In the genomic region with DNA sequence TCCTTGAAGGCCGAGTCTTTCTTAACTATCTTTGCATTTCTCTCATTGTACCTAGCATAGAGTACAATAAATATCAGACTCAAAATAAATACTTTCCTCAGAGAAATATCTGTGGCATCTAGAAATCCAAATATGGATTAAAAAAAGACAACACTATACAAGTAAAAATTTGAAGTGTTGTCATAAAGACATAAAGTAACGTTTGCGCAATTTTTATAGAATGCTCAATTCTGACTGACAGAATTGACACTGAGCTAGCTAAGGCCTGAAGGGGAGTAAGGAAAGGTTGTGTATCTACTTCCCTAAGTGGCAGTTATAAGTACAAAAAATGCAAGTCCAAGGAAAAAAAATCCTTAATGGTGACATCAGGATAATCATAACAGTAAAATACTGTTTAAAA, we compare ENCODE assay signal across 8 cellular contexts. TPM values are rescaled to one million over a fixed set of nuclear protein-coding genes. Genes with fewer than 3 reads are reported as not detected.
DNase-seq lines count a peak whose midpoint lies in the region; ATAC-seq, FAIRE-seq and TF ChIP-seq lines count a peak whose summit lies in the region.

No MANE protein-coding gene starts in this region.

- peak overlapping the region; percentile 92 for H3K4me3 Mint-ChIP-seq in activated CD8-positive, alpha-beta memory T cell treated with anti-CD3 and anti-CD28 coated beads, Interleukin-2, amount 10 ng/mL, durations not matched to agents 7 days and 5 days
- H3K4me3 Mint-ChIP-seq in activated T-helper 2 cell treated with anti-CD3 and anti-CD28 coated beads, Interferon-gamma antibody, Interleukin-2, Interleukin-4, amounts not matched to agents 10 μg/mL and 5 μg/mL and 100 μg/mL, durations not matched to agents 14 hours and 24 hours and 36 hours (ENCODE audit: low read depth), result peak overlapping the region; percentile 92

- H3K4me1 Mint-ChIP-seq in activated CD8-positive, alpha-beta memory T cell treated with anti-CD3 and anti-CD28 coated beads, Interleukin-2, amount 10 ng/mL, durations not matched to agents 7 days and 5 days, result peaks cover 45% of the 10 kb centered on the region
- peaks cover 29% of the 10 kb centered on the region for H3K4me1 Mint-ChIP-seq in activated T-helper 2 cell treated with anti-CD3 and anti-CD28 coated beads, Interferon-gamma antibody, Interleukin-2, Interleukin-4, amounts not matched to agents 10 μg/mL and 5 μg/mL and 100 μg/mL, durations not matched to agents 14 hours and 24 hours and 36 hours (ENCODE audit: low read depth)

- peak overlapping the region in 1 of 2 donors; percentile 97 for H3K27ac ChIP-seq in kidney (ENCODE audit: low read depth in 2 of 2, low read length in 2 of 2)
- peak overlapping the region in 1 of 3 donors; percentile 87 for H3K27ac ChIP-seq in thyroid gland
- no peak overlapping the region for H3K27ac ChIP-seq in small intestine (ENCODE audit: low read depth in 1 of 2, low read length in 1 of 2)

- FAIRE-seq in kidney (lab: Jason Lieb, UNC) (no peak), small intestine (lab: Jason Lieb, UNC) (no peak), frontal cortex (lab: Jason Lieb, UNC) (no peak)

- H3K36me3 ChIP-seq in kidney (ENCODE audit: control insufficient read depth in 1 of 2, insufficient read depth in 2 of 2, low read length in 2 of 2) (peaks cover 0 to 2% of the 10 kb centered on the region in 2 donors), thyroid gland (peaks cover under 1 to 5% of the 10 kb centered on the region in 2 donors), small intestine (ENCODE audit: control insufficient read depth in 2 of 2, insufficient read depth in 2 of 2, low read length in 2 of 2) (no peaks in the 10 kb centered on the region)

- peaks cover 22% of the 10 kb centered on the region for H3K36me3 Mint-ChIP-seq in activated CD8-positive, alpha-beta memory T cell treated with anti-CD3 and anti-CD28 coated beads, Interleukin-2, amount 10 ng/mL, durations not matched to agents 7 days and 5 days
- peaks cover 33% of the 10 kb centered on the region for H3K36me3 Mint-ChIP-seq in activated T-helper 2 cell treated with anti-CD3 and anti-CD28 coated beads, Interferon-gamma antibody, Interleukin-2, Interleukin-4, amounts not matched to agents 10 μg/mL and 5 μg/mL and 100 μg/mL, durations not matched to agents 14 hours and 24 hours and 36 hours (ENCODE audit: low read depth)

- peak overlapping the region; percentile 92 to 96 for H3K9ac ChIP-seq in kidney (ENCODE audit: low read length in 2 of 2)

- CTCF ChIA-PET in activated CD8-positive, alpha-beta memory T cell treated with anti-CD3 and anti-CD28 coated beads, Interleukin-2, amount 10 ng/mL, durations not matched to agents 7 days and 5 days (lab: Charles Lee), result interaction anchor here (1.6 to 8.6 kb wide), 7 partner anchors 10 to 83 kb away, joined by 3 to 92 read pairs (median 19); partner anchors contain the start of genes WDR73 and ZNF592

- peaks cover 9% of the 10 kb centered on the region in 2 donors for H3K4me1 ChIP-seq in kidney (ENCODE audit: control insufficient read depth in 1 of 2, insufficient read depth in 1 of 2, low read depth in 1 of 2, low read length in 2 of 2)
- H3K4me1 ChIP-seq in thyroid gland, result peaks cover 16% of the 10 kb centered on the region in 2 donors
- H3K4me1 ChIP-seq in small intestine (ENCODE audit: control insufficient read depth in 2 of 2, insufficient read depth in 1 of 2, low read depth in 1 of 2, low read length in 1 of 2), result peaks cover 0 to 7% of the 10 kb centered on the region in 2 donors

- no peaks in the 10 kb centered on the region for H3K9me3 Mint-ChIP-seq in activated CD8-positive, alpha-beta memory T cell treated with anti-CD3 and anti-CD28 coated beads, Interleukin-2, amount 10 ng/mL, durations not matched to agents 7 days and 5 days (ENCODE audit: low read depth)
- H3K9me3 Mint-ChIP-seq in activated T-helper 2 cell treated with anti-CD3 and anti-CD28 coated beads, Interferon-gamma antibody, Interleukin-2, Interleukin-4, amounts not matched to agents 10 μg/mL and 5 μg/mL and 100 μg/mL, durations not matched to agents 14 hours and 24 hours and 36 hours, result no peaks in the 10 kb centered on the region

- TF ChIP-seq CTCF in kidney (IDR thresholded peaks at IDR 0.05; ENCODE audit: borderline replicate concordance, extremely low read depth, insufficient read depth), result no peak
- TF ChIP-seq CTCF in thyroid gland (IDR thresholded peaks at IDR 0.05), result no peak

- intact Hi-C loops in activated T-helper 2 cell treated with anti-CD3 and anti-CD28 coated beads, Interferon-gamma antibody, Interleukin-2, Interleukin-4, amounts not matched to agents 10 μg/mL and 5 μg/mL and 100 μg/mL, durations not matched to agents 14 hours and 24 hours and 36 hours (cut with micrococcal nuclease), result loop anchor here (1.0 kb wide), 1 partner anchor 61 kb away; the partner anchor contains the start of gene WDR73
- intact Hi-C loops in kidney (cut with DNase I) (no loop called here), thyroid gland (cut with DNase I) (loop anchor here (5.0 kb wide), 1 partner anchor 58 kb away; the partner anchor contains the start of gene NMB)

- ATAC-seq in activated CD8-positive, alpha-beta memory T cell treated with anti-CD3 and anti-CD28 coated beads, Interleukin-2, amount 10 ng/mL, durations not matched to agents 7 days and 5 days, result no peak
- no peak for ATAC-seq in HG02759 (IDR thresholded peaks at IDR 0.05; ENCODE audit: unreplicated experiment)

- no peak for DNase-seq in activated CD8-positive, alpha-beta memory T cell treated with anti-CD3 and anti-CD28 coated beads, Interleukin-2, amount 10 ng/mL, durations not matched to agents 7 days and 5 days
- DNase-seq in activated CD8-positive, alpha-beta memory T cell treated with anti-CD3 and anti-CD28 coated beads, Interleukin-2, amount 50 U/mL, for 4 hours, result no peak
- no peak for DNase-seq in activated T-helper 2 cell treated with anti-CD3 and anti-CD28 coated beads, Interferon-gamma antibody, Interleukin-2, Interleukin-4, amounts not matched to agents 10 μg/mL and 5 μg/mL and 100 μg/mL, durations not matched to agents 14 hours and 24 hours and 36 hours (ENCODE audit: low spot score)
- DNase-seq in kidney (no peak), thyroid gland (no peak), small intestine (no peak), frontal cortex (ENCODE audit: low spot score in 2 of 2) (no peak)

- peak overlapping the region; percentile 95 to 97 for H3K4me3 ChIP-seq in kidney (ENCODE audit: low read length in 2 of 2)
- H3K4me3 ChIP-seq in thyroid gland (replicated peaks in 1 of 3), result peak overlapping the region; percentile 68 to 94 (median 76)
- H3K4me3 ChIP-seq in small intestine (ENCODE audit: low read depth in 1 of 2, low read length in 2 of 2), result peak overlapping the region in 1 of 2 donors; percentile 96

- H3K27me3 Mint-ChIP-seq in activated CD8-positive, alpha-beta memory T cell treated with anti-CD3 and anti-CD28 coated beads, Interleukin-2, amount 10 ng/mL, durations not matched to agents 7 days and 5 days, result no peaks in the 10 kb centered on the region
- H3K27me3 Mint-ChIP-seq in activated T-helper 2 cell treated with anti-CD3 and anti-CD28 coated beads, Interferon-gamma antibody, Interleukin-2, Interleukin-4, amounts not matched to agents 10 μg/mL and 5 μg/mL and 100 μg/mL, durations not matched to agents 14 hours and 24 hours and 36 hours (ENCODE audit: low read depth), result no peaks in the 10 kb centered on the region

- H3K27ac Mint-ChIP-seq in activated CD8-positive, alpha-beta memory T cell treated with anti-CD3 and anti-CD28 coated beads, Interleukin-2, amount 10 ng/mL, durations not matched to agents 7 days and 5 days, result peak overlapping the region; percentile 94
- peak overlapping the region; percentile 89 for H3K27ac Mint-ChIP-seq in activated T-helper 2 cell treated with anti-CD3 and anti-CD28 coated beads, Interferon-gamma antibody, Interleukin-2, Interleukin-4, amounts not matched to agents 10 μg/mL and 5 μg/mL and 100 μg/mL, durations not matched to agents 14 hours and 24 hours and 36 hours

- TF ChIP-seq POLR2A in thyroid gland (IDR thresholded peaks at IDR 0.05), result no peak

- no peaks in the 10 kb centered on the region for H3K9me3 ChIP-seq in kidney (ENCODE audit: control insufficient read depth in 1 of 2, low read length in 2 of 2)
- no peaks in the 10 kb centered on the region for H3K9me3 ChIP-seq in thyroid gland
- H3K9me3 ChIP-seq in small intestine (ENCODE audit: control insufficient read depth, low read depth), result no peaks in the 10 kb centered on the region

- WGBS in thyroid gland, 2 donors, result 49 to 55% methylated on average over 3 of the region's 3 CpGs
- 22 to 52% (median 37%) methylated on average over 3 of the region's 3 CpGs for WGBS in small intestine, 3 donors

- H3K27me3 ChIP-seq in thyroid gland, result no peaks in the 10 kb centered on the region
- H3K27me3 ChIP-seq in small intestine (ENCODE audit: control insufficient read depth in 2 of 2, insufficient read depth in 2 of 2, low read length in 2 of 2), result no peaks in the 10 kb centered on the region

RNA-seq across cellular contexts. Expression of gene SEC11A, which starts 1.1 kb away (rescaled TPM):
- 100 to 1,000 TPM in 1 of 2 experiments, 10 to 100 TPM in 1; 96.6 to 122 TPM for total RNA-seq in activated CD8-positive, alpha-beta memory T cell treated with anti-CD3 and anti-CD28 coated beads, Interleukin-2, amount 10 ng/mL, durations not matched to agents 7 days and 5 days
- 115 and 117 TPM in 2 replicates for total RNA-seq in activated T-helper 2 cell treated with anti-CD3 and anti-CD28 coated beads, Interferon-gamma antibody, Interleukin-2, Interleukin-4, amounts not matched to agents 10 μg/mL and 5 μg/mL and 100 μg/mL, durations not matched to agents 14 hours and 24 hours and 36 hours
- 147 TPM for total RNA-seq in kidney
- 161 TPM for polyA plus RNA-seq in kidney (ENCODE audit: insufficient read depth, low read depth, low replicate concordance)
- total RNA-seq in thyroid gland, result 100 to 1,000 TPM; 170 to 304 (median 182) TPM
- polyA plus RNA-seq in small intestine, result 100 to 1,000 TPM; 110 to 149 (median 147) TPM
- 79.5 TPM for total RNA-seq in frontal cortex

RNA-seq across cellular contexts. Expression of gene ZNF592, which starts 33.6 kb away (rescaled TPM):
- total RNA-seq in activated CD8-positive, alpha-beta memory T cell treated with anti-CD3 and anti-CD28 coated beads, Interleukin-2, amount 10 ng/mL, durations not matched to agents 7 days and 5 days, result 10 to 100 TPM; 32.9 to 39.7 TPM
- 29.3 and 31.3 TPM in 2 replicates for total RNA-seq in activated T-helper 2 cell treated with anti-CD3 and anti-CD28 coated beads, Interferon-gamma antibody, Interleukin-2, Interleukin-4, amounts not matched to agents 10 μg/mL and 5 μg/mL and 100 μg/mL, durations not matched to agents 14 hours and 24 hours and 36 hours
- 31.6 TPM for total RNA-seq in kidney
- 6.9 TPM for polyA plus RNA-seq in kidney (ENCODE audit: insufficient read depth, low read depth, low replicate concordance)
- total RNA-seq in thyroid gland, result 10 to 100 TPM; 18.3 to 28.0 (median 21.2) TPM
- polyA plus RNA-seq in small intestine, result 10 to 100 TPM in 1 of 3 donors, 1 to 10 TPM in 2; 7.6 to 16.3 (median 8.5) TPM
- 4.5 TPM for total RNA-seq in frontal cortex

RNA-seq across cellular contexts. Expression of gene NMB, which starts 56.8 kb away (rescaled TPM):
- 1 to 10 TPM; 1.5 to 1.8 TPM for total RNA-seq in activated CD8-positive, alpha-beta memory T cell treated with anti-CD3 and anti-CD28 coated beads, Interleukin-2, amount 10 ng/mL, durations not matched to agents 7 days and 5 days
- total RNA-seq in activated T-helper 2 cell treated with anti-CD3 and anti-CD28 coated beads, Interferon-gamma antibody, Interleukin-2, Interleukin-4, amounts not matched to agents 10 μg/mL and 5 μg/mL and 100 μg/mL, durations not matched to agents 14 hours and 24 hours and 36 hours, result 2.5 and 3.0 TPM in 2 replicates
- total RNA-seq in kidney (11.8 TPM), thyroid gland (10 to 100 TPM; 12.9 to 43.4 (median 23.5) TPM), frontal cortex (2.4 TPM)
- polyA plus RNA-seq in kidney (ENCODE audit: insufficient read depth, low read depth, low replicate concordance) (19.7 TPM), small intestine (1 to 10 TPM; 1.8 to 7.7 (median 2.2) TPM)
